In the genomic region with DNA sequence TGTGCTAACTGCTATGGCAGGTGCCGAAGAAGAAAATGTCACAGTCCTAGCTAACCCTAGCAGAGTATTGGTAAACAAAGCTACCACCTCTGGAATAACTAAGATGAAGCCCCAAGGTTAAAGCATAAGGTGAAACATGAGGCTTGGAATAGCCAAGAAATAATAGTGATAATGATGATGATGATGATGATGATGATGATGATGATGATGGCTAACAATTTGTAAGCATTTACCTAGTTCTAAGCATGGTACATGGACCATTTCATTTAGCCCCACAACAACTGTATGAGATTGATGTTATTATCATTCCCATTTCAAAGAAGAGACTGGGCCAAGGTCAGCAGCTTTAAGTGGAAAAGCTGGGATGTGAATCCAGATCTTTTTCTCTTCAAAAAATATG, we compare ENCODE assay signal across 8 cellular contexts. TPM values are rescaled to one million over a fixed set of nuclear protein-coding genes. Genes with fewer than 3 reads are reported as not detected.
"Had no signal": no experiment of that assay in that cellular context is flagged by ENCODE, and none has a peak within 500 bp of the region (broad histone marks: within the 10 kb centered on the region; RNA-seq: fewer than 3 reads in every experiment).

No MANE protein-coding gene starts in this region.

- H2AFZ ChIP-seq: GM23248 had no signal

- FAIRE-seq: K562 had no signal

- H3K27ac ChIP-seq: GM23248, HL-60 had no signal

- H3K4me3 ChIP-seq: GM23248, K562 had no signal

- DNase-seq: GM23248, GOT3, H9, HCEC 1CT, HFFc6, IMR-90 had no signal

- H3K9ac ChIP-seq: GM23248 had no signal

RNA-seq across cellular contexts. Expression of a gene that starts 35.3 kb away (rescaled TPM):
- total RNA-seq: GM23248, K562 had no signal
